In genomic region chr12:39442895-39443703, GRCh38 we compare ENCODE assay signal across 8 cellular contexts. TPM values are rescaled to one million over a fixed set of nuclear protein-coding genes. Genes with fewer than 3 reads are reported as not detected.
DNase-seq lines count a peak whose midpoint lies in the region; ATAC-seq and TF ChIP-seq lines count a peak whose summit lies in the region.

A gene with protein sequence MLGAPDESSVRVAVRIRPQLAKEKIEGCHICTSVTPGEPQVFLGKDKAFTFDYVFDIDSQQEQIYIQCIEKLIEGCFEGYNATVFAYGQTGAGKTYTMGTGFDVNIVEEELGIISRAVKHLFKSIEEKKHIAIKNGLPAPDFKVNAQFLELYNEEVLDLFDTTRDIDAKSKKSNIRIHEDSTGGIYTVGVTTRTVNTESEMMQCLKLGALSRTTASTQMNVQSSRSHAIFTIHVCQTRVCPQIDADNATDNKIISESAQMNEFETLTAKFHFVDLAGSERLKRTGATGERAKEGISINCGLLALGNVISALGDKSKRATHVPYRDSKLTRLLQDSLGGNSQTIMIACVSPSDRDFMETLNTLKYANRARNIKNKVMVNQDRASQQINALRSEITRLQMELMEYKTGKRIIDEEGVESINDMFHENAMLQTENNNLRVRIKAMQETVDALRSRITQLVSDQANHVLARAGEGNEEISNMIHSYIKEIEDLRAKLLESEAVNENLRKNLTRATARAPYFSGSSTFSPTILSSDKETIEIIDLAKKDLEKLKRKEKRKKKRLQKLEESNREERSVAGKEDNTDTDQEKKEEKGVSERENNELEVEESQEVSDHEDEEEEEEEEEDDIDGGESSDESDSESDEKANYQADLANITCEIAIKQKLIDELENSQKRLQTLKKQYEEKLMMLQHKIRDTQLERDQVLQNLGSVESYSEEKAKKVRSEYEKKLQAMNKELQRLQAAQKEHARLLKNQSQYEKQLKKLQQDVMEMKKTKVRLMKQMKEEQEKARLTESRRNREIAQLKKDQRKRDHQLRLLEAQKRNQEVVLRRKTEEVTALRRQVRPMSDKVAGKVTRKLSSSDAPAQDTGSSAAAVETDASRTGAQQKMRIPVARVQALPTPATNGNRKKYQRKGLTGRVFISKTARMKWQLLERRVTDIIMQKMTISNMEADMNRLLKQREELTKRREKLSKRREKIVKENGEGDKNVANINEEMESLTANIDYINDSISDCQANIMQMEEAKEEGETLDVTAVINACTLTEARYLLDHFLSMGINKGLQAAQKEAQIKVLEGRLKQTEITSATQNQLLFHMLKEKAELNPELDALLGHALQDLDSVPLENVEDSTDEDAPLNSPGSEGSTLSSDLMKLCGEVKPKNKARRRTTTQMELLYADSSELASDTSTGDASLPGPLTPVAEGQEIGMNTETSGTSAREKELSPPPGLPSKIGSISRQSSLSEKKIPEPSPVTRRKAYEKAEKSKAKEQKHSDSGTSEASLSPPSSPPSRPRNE (N-terminal part only) (minus strand): TSS chr12:39443120. CDS start chr12:39442970, 150 bp downstream.

- H3K9me3 Mint-ChIP-seq in HFFc6 (no peaks in the 10 kb centered on the region; the same call in 1 of the 2 replicates), type B pancreatic cell (no peaks in the 10 kb centered on the region)

- H3K4me1 Mint-ChIP-seq in HFFc6 (ENCODE audit: low read depth), result peaks cover 13% of the 10 kb centered on the region
- peaks cover 14% of the 10 kb centered on the region for H3K4me1 Mint-ChIP-seq in type B pancreatic cell (ENCODE audit: unreplicated experiment)

- intact Hi-C loops in heart left ventricle (cut with DNase I), result loop anchor here in 7 of 10 donors (2.0 to 10.0 kb wide), 7 partner anchors 48 to 174 kb away; partner anchors contain the start of gene ABCD2 (in 4 of the 7)
- intact Hi-C loops in posterior cingulate gyrus (cut with DNase I), result loop anchor here (2.0 to 5.0 kb wide), 4 partner anchors 36 to 174 kb away; partner anchors contain the start of gene ABCD2

- no peaks in the 10 kb centered on the region for H3K9me2 ChIP-seq in SU-DHL-6 (replicated peaks; ENCODE audit: insufficient read depth, low read length)

- WGBS in heart left ventricle, 4 donors, result 0 to 1% (median 0%) methylated on average over 17 to 91 of the region's 91 CpGs

- H3K27me3 Mint-ChIP-seq in HFFc6 (ENCODE audit: insufficient read depth) (peaks cover 5% of the 10 kb centered on the region), type B pancreatic cell (peaks cover 4% of the 10 kb centered on the region)

- ATAC-seq in heart left ventricle, result peak; percentile 94 to 98 (median 94)

- no peaks in the 10 kb centered on the region; the same call in 1 of the 2 replicates for H3K79me2 ChIP-seq in SU-DHL-6 (ENCODE audit: insufficient read depth, low read length)

- peaks cover 12% of the 10 kb centered on the region for H3K4me1 ChIP-seq in adipocyte (ENCODE audit: control insufficient read depth, insufficient read depth, low read length)
- H3K4me1 ChIP-seq in heart left ventricle, result peaks cover 0 to 25% (median 5%) of the 10 kb centered on the region in 12 donors

- peak; percentile 75 for DNase-seq in GM12864 (ENCODE audit: low read depth)
- peak; percentile 76 for DNase-seq in HFFc6
- peak; percentile 90 for DNase-seq in NCI-H1092 (lab: John Stamatoyannopoulos, UW)
- DNase-seq in adipocyte (ENCODE audit: low read depth), result peak; percentile 95
- DNase-seq in heart left ventricle, result peak; percentile 85 to 93 (median 92)
- peak; percentile 74 to 98 (median 86) for DNase-seq in posterior cingulate gyrus
- peak; percentile 91 for DNase-seq in type B pancreatic cell (ENCODE audit: extremely low spot score, unreplicated experiment)

- no peaks in the 10 kb centered on the region for H3K9me3 ChIP-seq in SU-DHL-6 (ENCODE audit: insufficient read depth, low read length)
- H3K9me3 ChIP-seq in adipocyte (ENCODE audit: control insufficient read depth, low read length), result no peaks in the 10 kb centered on the region
- no peaks in the 10 kb centered on the region for H3K9me3 ChIP-seq in heart left ventricle

- peaks cover 12% of the 10 kb centered on the region; the same call in 1 of the 2 replicates for H4K20me1 ChIP-seq in SU-DHL-6 (ENCODE audit: low read depth, low read length)

- H3K36me3 Mint-ChIP-seq in HFFc6 (ENCODE audit: low read depth) (no peaks in the 10 kb centered on the region), type B pancreatic cell (no peaks in the 10 kb centered on the region)

- TF ChIP-seq CTCF in GM12864 (IDR thresholded peaks at IDR 0.05; ENCODE audit: low read depth, low read length, missing control alignments) (peak; percentile 69), HFFc6 (IDR thresholded peaks at IDR 0.05) (peak; percentile 71), SU-DHL-6 (IDR thresholded peaks at IDR 0.05; ENCODE audit: insufficient read depth, low read length, poor library complexity, severe bottlenecking) (no peak), heart left ventricle (IDR thresholded peaks at IDR 0.05) (peak; percentile 29 to 80 (median 61)), type B pancreatic cell (conservative IDR thresholded peaks at IDR 0.05) (peak; percentile 86)

- H3K36me3 ChIP-seq in SU-DHL-6 (ENCODE audit: low read length) (no peaks in the 10 kb centered on the region; the same call in 1 of the 2 replicates), adipocyte (ENCODE audit: control insufficient read depth, insufficient read depth, low read length, severe bottlenecking) (no peaks in the 10 kb centered on the region), heart left ventricle (no peaks in the 10 kb centered on the region)

- H3K4me3 Mint-ChIP-seq in HFFc6 (peak within 1 kb of the TSS; percentile 85), type B pancreatic cell (peak within 1 kb of the TSS; percentile 98)

- H3K4me3 ChIP-seq in GM12864 (ENCODE audit: low read depth, low read length), result peak within 1 kb of the TSS; percentile 78
- H3K4me3 ChIP-seq in SU-DHL-6 (ENCODE audit: insufficient read depth, low read length, poor library complexity, severe bottlenecking), result peak within 1 kb of the TSS; percentile 59
- peak within 1 kb of the TSS; percentile 91 for H3K4me3 ChIP-seq in adipocyte (ENCODE audit: low read length)
- H3K4me3 ChIP-seq in heart left ventricle, result peak within 1 kb of the TSS; percentile 65 to 96 (median 81)

- H3K9ac ChIP-seq in SU-DHL-6 (ENCODE audit: low read length), result peak within 1 kb of the TSS; percentile 77
- peak within 1 kb of the TSS; percentile 82 for H3K9ac ChIP-seq in adipocyte (ENCODE audit: low read length)

- H3K27ac Mint-ChIP-seq in HFFc6, result peak within 1 kb of the TSS; percentile 77; the same call in 1 of the 2 replicates
- peak within 1 kb of the TSS; percentile 94 for H3K27ac Mint-ChIP-seq in type B pancreatic cell

- peak within 1 kb of the TSS; percentile 85 for H3K4me2 ChIP-seq in SU-DHL-6 (ENCODE audit: low read depth, low read length, poor library complexity, severe bottlenecking)

- 0 out of 2 replicates have a peak, but pooled peaks cover 17% of the 10 kb centered on the region for H3F3A ChIP-seq in SU-DHL-6 (ENCODE audit: insufficient read depth)

- H2AFZ ChIP-seq in SU-DHL-6 (ENCODE audit: low read depth, low read length, severe bottlenecking), result peak within 1 kb of the TSS; percentile 83

- H3K27me3 ChIP-seq in SU-DHL-6 (ENCODE audit: low read length), result no peaks in the 10 kb centered on the region
- no peaks in the 10 kb centered on the region for H3K27me3 ChIP-seq in adipocyte (replicated peaks; ENCODE audit: control insufficient read depth, insufficient read depth, low read length)
- peaks cover 0 to 5% (median 0%) of the 10 kb centered on the region in 9 donors for H3K27me3 ChIP-seq in heart left ventricle

- peak in 1 of 2 donors; percentile 49 for TF ChIP-seq POLR2A in heart left ventricle (IDR thresholded peaks at IDR 0.05)

- H3K27ac ChIP-seq in SU-DHL-6 (ENCODE audit: low read depth, low read length), result peak within 1 kb of the TSS; percentile 46
- peak within 1 kb of the TSS; percentile 51 to 93 (median 86) for H3K27ac ChIP-seq in heart left ventricle

RNA-seq across cellular contexts. Expression of the gene that starts here (rescaled TPM):
- 1 to 10 TPM in 2 of 6 experiments, under 1 TPM in 4; 0.55 to 2.7 (median 0.83) TPM for total RNA-seq in HFFc6 (2021; fragmentation: NEBNext Ultra II Directional; extraction: Animal tissue kit (Norgen Biotek cat#: 25700))
- 10 to 100 TPM; 38.8 to 53.1 (median 44.5) TPM for total RNA-seq in heart left ventricle
- polyA plus RNA-seq in heart left ventricle, result 10 to 100 TPM; 27.9 to 33.2 TPM
- total RNA-seq in type B pancreatic cell (ENCODE audit: low replicate concordance), result 25.7 and 28.5 TPM in 2 replicates

Comparison
In these comparisons a context has a peak if more than half of its experiments do, and no peak if none do; other contexts are left out.
1. Peak in every context shown above with its lines: DNase-seq, ATAC-seq, H3K4me3 ChIP-seq and H3K27ac ChIP-seq.